Comparison of ENCODE assay signal across 15 cellular contexts in genomic region chr20:10761786-10762185, GRCh38.
A peak's percentile ranks its signal among the peaks of the same experiment; 100 is the strongest.
DNase-seq lines count a peak whose midpoint lies in the region; ATAC-seq and TF ChIP-seq lines count a peak whose summit lies in the region.
"Had no signal": no experiment of that assay in that cellular context is flagged by ENCODE, and none has a peak within 500 bp of the region (broad histone marks: within the 10 kb centered on the region; RNA-seq: fewer than 3 reads in every experiment).

No MANE protein-coding gene starts in this region.

- no peak overlapping the region for H3K4me3 ChIP-seq in astrocyte of the cerebellum (ENCODE audit: low read depth, low read length)
- no peak overlapping the region for H3K4me3 ChIP-seq in fibroblast of the aortic adventitia (ENCODE audit: low read depth, low read length)
- no peak overlapping the region for H3K4me3 ChIP-seq in skeletal muscle satellite cell (ENCODE audit: low read length)
- H3K4me3 ChIP-seq: dorsolateral prefrontal cortex had no signal

- ATAC-seq in GM21619 (IDR thresholded peaks at IDR 0.05; ENCODE audit: unreplicated experiment) (no peak), HG03565 (IDR thresholded peaks at IDR 0.05; ENCODE audit: unreplicated experiment) (no peak)
- ATAC-seq: stimulated activated naive CD8-positive, alpha-beta T cell treated with anti-CD3 and anti-CD28 coated beads, Interleukin-15, Interleukin-2, amounts not matched to agents 100 U/mL and 50 U/mL, for 24 hours had no signal

- in situ Hi-C loops in astrocyte of the cerebellum (cut with HindIII; ENCODE audit: low sequenced_read_pairs), result no loop called here

- H3K4me1 ChIP-seq in skeletal muscle satellite cell (ENCODE audit: control insufficient read depth, insufficient read depth, low read length), result peaks cover 23% of the 10 kb centered on the region

- no peaks in the 10 kb centered on the region for H3K27me3 ChIP-seq in skeletal muscle satellite cell (ENCODE audit: control insufficient read depth, insufficient read depth, low read length)
- H3K27me3 ChIP-seq: dorsolateral prefrontal cortex had no signal

- H3K9me3 ChIP-seq in skeletal muscle satellite cell (replicated peaks; ENCODE audit: low read length), result no peaks in the 10 kb centered on the region

- DNase-seq in NCI-H2029 (lab: John Stamatoyannopoulos, UW) (peak; percentile 41), astrocyte of the cerebellum (ENCODE audit: low read depth) (peak; percentile 49), fibroblast of the aortic adventitia (ENCODE audit: low read depth) (peak; percentile 73), cerebellar cortex (ENCODE audit: low spot score) (no peak), GM19240 (ENCODE audit: insufficient read length, low spot score) (no peak)
- DNase-seq: activated B cell treated with CpG ODN at 0.5 μM for 24 hours; activated naive CD4-positive, alpha-beta T cell treated with Interleukin-2 at 50 U/mL for 16 hours; islet precursor cell; naive B cell; NCI-H2081 treated with DMSO at 0.1 percent for 48 hours; stimulated activated naive CD8-positive, alpha-beta T cell treated with anti-CD3 and anti-CD28 coated beads, Interleukin-15, Interleukin-2, amounts not matched to agents 100 U/mL and 50 U/mL, for 24 hours had no signal

- peak overlapping the region; percentile 2 for H3K4me2 ChIP-seq in skeletal muscle satellite cell (ENCODE audit: low read length)

- no peak for TF ChIP-seq CTCF in astrocyte of the cerebellum (IDR thresholded peaks at IDR 0.05; ENCODE audit: low read depth, low read length, missing control alignments)
- TF ChIP-seq CTCF in fibroblast of the aortic adventitia (IDR thresholded peaks at IDR 0.05; ENCODE audit: insufficient read depth, low read length), result no peak

- no peak overlapping the region for H3K9ac ChIP-seq in skeletal muscle satellite cell (ENCODE audit: low read depth, low read length)

- H3K36me3 ChIP-seq in skeletal muscle satellite cell (ENCODE audit: insufficient read depth, low read length), result no peaks in the 10 kb centered on the region

Comparison
In these comparisons a context has a peak if more than half of its experiments do, and no peak if none do; other contexts are left out.
1. DNase-seq: peak in NCI-H2029 (single experiment), astrocyte of the cerebellum (single experiment) and fibroblast of the aortic adventitia (single experiment); none in cerebellar cortex (single experiment) and GM19240 (single experiment).